11 cellular contexts compared by ENCODE assay signal in the genomic region with DNA sequence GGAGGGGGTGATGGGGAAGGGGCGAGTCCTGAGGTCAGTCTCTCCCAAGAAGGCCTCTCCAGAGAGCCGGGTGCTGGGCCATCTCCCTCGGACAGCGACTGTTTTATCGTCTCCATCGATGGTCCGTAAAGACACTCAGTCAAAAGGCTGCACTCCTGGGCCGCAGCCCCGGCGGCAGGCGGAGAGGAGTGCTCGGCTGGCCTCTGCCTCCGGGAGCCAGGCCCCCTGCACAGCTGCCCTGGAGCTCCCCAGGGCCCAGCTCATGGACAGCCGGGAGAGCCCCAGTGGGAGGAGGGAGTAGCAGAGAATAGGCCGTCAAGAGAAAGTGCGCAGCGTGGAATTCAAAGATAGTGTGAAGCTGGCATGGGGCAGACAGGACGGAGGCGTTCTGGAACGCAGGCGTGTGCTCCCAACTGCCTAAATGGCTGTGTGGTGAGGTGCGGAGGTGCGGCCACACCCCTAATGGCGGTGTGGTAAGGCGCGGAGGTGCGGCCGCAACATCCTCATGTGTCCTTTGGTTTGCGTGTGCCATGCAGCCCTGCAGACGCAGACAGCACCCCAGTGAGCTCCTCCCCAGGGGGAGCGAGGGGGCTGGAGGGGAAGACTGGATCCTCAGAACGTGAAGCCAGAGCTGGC.
A peak's percentile ranks its signal among the peaks of the same experiment; 100 is the strongest.
DNase-seq lines count a peak whose midpoint lies in the region; ATAC-seq and TF ChIP-seq lines count a peak whose summit lies in the region.
"Had no signal": no experiment of that assay in that cellular context is flagged by ENCODE, and none has a peak within 500 bp of the region (broad histone marks: within the 10 kb centered on the region; RNA-seq: fewer than 3 reads in every experiment).

No MANE protein-coding gene starts in this region.

- H3K27me3 Mint-ChIP-seq in activated CD4-positive, alpha-beta T cell treated with anti-CD3 and anti-CD28 coated beads for 36 hours: no peaks in the 10 kb centered on the region
- peaks cover 28% of the 10 kb centered on the region for H3K27me3 Mint-ChIP-seq in glutamatergic neuron (ENCODE audit: unreplicated experiment)
- H3K27me3 Mint-ChIP-seq: CD4-positive, alpha-beta memory T cell had no signal

- DNase-seq in DMS114 treated with DMSO at 0.1 percent for 48 hours (lab: John Stamatoyannopoulos, UW; ENCODE audit: unreplicated experiment): peak; percentile 18
- peak; percentile 34 for DNase-seq in activated CD4-positive, alpha-beta T cell treated with anti-CD3 and anti-CD28 coated beads for 36 hours
- peak; percentile 79 for DNase-seq in glutamatergic neuron
- DNase-seq in stimulated activated CD4-positive, alpha-beta T cell treated with anti-CD3 and anti-CD28 coated beads, Interleukin-12 subunit alpha, Interleukin-12 subunit beta, amount 100 ng/mL, for 4 hours: peak; percentile 38
- DNase-seq in head of caudate nucleus: no peak
- DNase-seq: CD4-positive, alpha-beta memory T cell; NCI-H187 treated with DMSO at 0.1 percent for 48 hours; PC-9 had no signal

- peak overlapping the region; percentile 39 for H3K4me3 Mint-ChIP-seq in activated CD4-positive, alpha-beta T cell treated with anti-CD3 and anti-CD28 coated beads for 36 hours
- H3K4me3 Mint-ChIP-seq in glutamatergic neuron (ENCODE audit: unreplicated experiment): peak overlapping the region; percentile 83
- H3K4me3 Mint-ChIP-seq: T-helper 1 cell treated with Interleukin-12 subunit alpha and Interleukin-12 subunit beta and Interleukin-4 antibody, amounts not matched to agents 30 μg/mL and 1 μg/mL, for 36 hours had no signal

- no peak overlapping the region for H3K27ac Mint-ChIP-seq in activated CD4-positive, alpha-beta T cell treated with anti-CD3 and anti-CD28 coated beads for 36 hours
- H3K27ac Mint-ChIP-seq in glutamatergic neuron (ENCODE audit: unreplicated experiment): peak overlapping the region; percentile 89
- H3K27ac Mint-ChIP-seq: T-helper 1 cell treated with Interleukin-12 subunit alpha and Interleukin-12 subunit beta and Interleukin-4 antibody, amounts not matched to agents 30 μg/mL and 1 μg/mL, for 36 hours had no signal

- CTCF ChIA-PET in activated CD4-positive, alpha-beta T cell treated with anti-CD3 and anti-CD28 coated beads for 36 hours (lab: Charles Lee): no interaction called here

- H3K9me3 Mint-ChIP-seq in activated CD4-positive, alpha-beta T cell treated with anti-CD3 and anti-CD28 coated beads for 36 hours (ENCODE audit: low read depth): no peaks in the 10 kb centered on the region
- peaks cover 21% of the 10 kb centered on the region for H3K9me3 Mint-ChIP-seq in glutamatergic neuron (ENCODE audit: unreplicated experiment)
- H3K9me3 Mint-ChIP-seq: CD4-positive, alpha-beta memory T cell; T-helper 1 cell treated with Interleukin-12 subunit alpha and Interleukin-12 subunit beta and Interleukin-4 antibody, amounts not matched to agents 30 μg/mL and 1 μg/mL, for 36 hours had no signal

- ATAC-seq in activated CD4-positive, alpha-beta T cell treated with anti-CD3 and anti-CD28 coated beads for 36 hours: peak; percentile 65
- ATAC-seq in HG02840 (IDR thresholded peaks at IDR 0.05; ENCODE audit: low FRiP score, unreplicated experiment): no peak
- no peak for ATAC-seq in HG02678 (IDR thresholded peaks at IDR 0.05; ENCODE audit: unreplicated experiment)

- peaks cover 5% of the 10 kb centered on the region for H3K4me1 Mint-ChIP-seq in activated CD4-positive, alpha-beta T cell treated with anti-CD3 and anti-CD28 coated beads for 36 hours
- peaks cover 27% of the 10 kb centered on the region for H3K4me1 Mint-ChIP-seq in glutamatergic neuron (ENCODE audit: low read depth, unreplicated experiment)

- no peaks in the 10 kb centered on the region for H3K36me3 Mint-ChIP-seq in activated CD4-positive, alpha-beta T cell treated with anti-CD3 and anti-CD28 coated beads for 36 hours (ENCODE audit: low read depth)
- H3K36me3 Mint-ChIP-seq in glutamatergic neuron (ENCODE audit: unreplicated experiment): peaks cover 9% of the 10 kb centered on the region
- H3K36me3 Mint-ChIP-seq: CD4-positive, alpha-beta memory T cell had no signal

- TF ChIP-seq CTCF in glutamatergic neuron (IDR thresholded peaks at IDR 0.05; ENCODE audit: partially characterized antibody, unreplicated experiment): peak; percentile 17

- POLR2A ChIA-PET in activated CD4-positive, alpha-beta T cell treated with anti-CD3 and anti-CD28 coated beads for 36 hours (lab: Charles Lee): no interaction called here

- intact Hi-C loops in activated CD4-positive, alpha-beta T cell treated with anti-CD3 and anti-CD28 coated beads for 36 hours (cut with DNase I, micrococcal nuclease): no loop called here
- intact Hi-C loops in head of caudate nucleus (cut with DNase I): no loop called here

Comparison
In these comparisons a context has a peak if more than half of its experiments do, and no peak if none do; other contexts are left out.
1. DNase-seq: peak in DMS114 treated with DMSO at 0.1 percent for 48 hours (single experiment), activated CD4-positive, alpha-beta T cell treated with anti-CD3 and anti-CD28 coated beads for 36 hours (single experiment), glutamatergic neuron (single experiment) and stimulated activated CD4-positive, alpha-beta T cell treated with anti-CD3 and anti-CD28 coated beads, Interleukin-12 subunit alpha, Interleukin-12 subunit beta, amount 100 ng/mL, for 4 hours (single experiment); none in head of caudate nucleus (0 of 42).